ENCODE assay signal across 8 cellular contexts in genomic region chr14:56555921-56556570, GRCh38. TPM values are rescaled to one million over a fixed set of nuclear protein-coding genes. Genes with fewer than 3 reads are reported as not detected.
DNase-seq lines count a peak whose midpoint lies in the region; ATAC-seq and TF ChIP-seq lines count a peak whose summit lies in the region.

No MANE protein-coding gene starts in this region.

- H3K36me3 Mint-ChIP-seq in neural progenitor cell, result no peaks in the 10 kb centered on the region
- no peaks in the 10 kb centered on the region for H3K36me3 Mint-ChIP-seq in activated CD8-positive, alpha-beta T cell treated with anti-CD3 and anti-CD28 coated beads for 36 hours (ENCODE audit: low read depth)
- no peaks in the 10 kb centered on the region for H3K36me3 Mint-ChIP-seq in activated naive CD8-positive, alpha-beta T cell treated with anti-CD3 and anti-CD28 coated beads, Interleukin-2, amount 50 U/mL, for 24 hours (ENCODE audit: low read depth)

- no peaks in the 10 kb centered on the region for H3K9me3 Mint-ChIP-seq in neural progenitor cell
- no peaks in the 10 kb centered on the region for H3K9me3 Mint-ChIP-seq in activated CD8-positive, alpha-beta T cell treated with anti-CD3 and anti-CD28 coated beads for 36 hours
- H3K9me3 Mint-ChIP-seq in activated naive CD8-positive, alpha-beta T cell treated with anti-CD3 and anti-CD28 coated beads, Interleukin-2, amount 50 U/mL, for 24 hours, result no peaks in the 10 kb centered on the region

- H3K4me3 ChIP-seq in cardiac muscle cell (no peak overlapping the region), right cardiac atrium (ENCODE audit: low read length) (no peak overlapping the region), neural progenitor cell (no peak overlapping the region)

- DNase-seq in cardiac muscle cell (ENCODE audit: low read depth in 1 of 2, low spot score in 1 of 2), result peak; percentile 35 to 65
- no peak for DNase-seq in right cardiac atrium
- peak; percentile 53 for DNase-seq in NCI-H2196 (lab: John Stamatoyannopoulos, UW; ENCODE audit: unreplicated experiment)
- peak; percentile 24 for DNase-seq in cerebellum (ENCODE audit: low spot score)
- DNase-seq in neural progenitor cell (ENCODE audit: low spot score), result peak; percentile 55
- DNase-seq in activated CD8-positive, alpha-beta T cell treated with anti-CD3 and anti-CD28 coated beads for 36 hours, result no peak
- no peak for DNase-seq in activated naive CD8-positive, alpha-beta T cell treated with anti-CD3 and anti-CD28 coated beads, Interleukin-2, amount 50 U/mL, for 24 hours

- no peaks in the 10 kb centered on the region for H3K27me3 Mint-ChIP-seq in neural progenitor cell (ENCODE audit: insufficient read depth, low read depth)
- peaks cover 15% of the 10 kb centered on the region for H3K27me3 Mint-ChIP-seq in activated CD8-positive, alpha-beta T cell treated with anti-CD3 and anti-CD28 coated beads for 36 hours
- peaks cover 13% of the 10 kb centered on the region for H3K27me3 Mint-ChIP-seq in activated naive CD8-positive, alpha-beta T cell treated with anti-CD3 and anti-CD28 coated beads, Interleukin-2, amount 50 U/mL, for 24 hours

- H3K9me3 ChIP-seq in cardiac muscle cell (ENCODE audit: low read depth), result no peaks in the 10 kb centered on the region
- H3K9me3 ChIP-seq in right cardiac atrium (ENCODE audit: control insufficient read depth, low read length), result no peaks in the 10 kb centered on the region
- H3K9me3 ChIP-seq in neural progenitor cell (ENCODE audit: low read depth), result no peaks in the 10 kb centered on the region

- POLR2A ChIA-PET in activated CD8-positive, alpha-beta T cell treated with anti-CD3 and anti-CD28 coated beads for 36 hours (lab: Charles Lee), result no interaction called here

- peaks cover 43% of the 10 kb centered on the region for H3K4me1 Mint-ChIP-seq in neural progenitor cell
- H3K4me1 Mint-ChIP-seq in activated CD8-positive, alpha-beta T cell treated with anti-CD3 and anti-CD28 coated beads for 36 hours (ENCODE audit: low read depth), result no peaks in the 10 kb centered on the region
- no peaks in the 10 kb centered on the region for H3K4me1 Mint-ChIP-seq in activated naive CD8-positive, alpha-beta T cell treated with anti-CD3 and anti-CD28 coated beads, Interleukin-2, amount 50 U/mL, for 24 hours

- no peak overlapping the region for H3K9ac ChIP-seq in neural progenitor cell

- no peaks in the 10 kb centered on the region for H3K79me2 ChIP-seq in neural progenitor cell (ENCODE audit: low read depth)

- no peaks in the 10 kb centered on the region for H3F3A ChIP-seq in neural progenitor cell (ENCODE audit: low read depth)

- H3K4me1 ChIP-seq in cardiac muscle cell (ENCODE audit: low read depth), result no peaks in the 10 kb centered on the region
- no peaks in the 10 kb centered on the region for H3K4me1 ChIP-seq in right cardiac atrium (ENCODE audit: control insufficient read depth, insufficient read depth, low read length)
- peaks cover 17% of the 10 kb centered on the region for H3K4me1 ChIP-seq in neural progenitor cell

- H4K20me1 ChIP-seq in neural progenitor cell (ENCODE audit: low read depth), result no peaks in the 10 kb centered on the region

- no peak overlapping the region for H3K4me3 Mint-ChIP-seq in neural progenitor cell
- H3K4me3 Mint-ChIP-seq in activated CD8-positive, alpha-beta T cell treated with anti-CD3 and anti-CD28 coated beads for 36 hours, result no peak overlapping the region
- no peak overlapping the region for H3K4me3 Mint-ChIP-seq in activated naive CD8-positive, alpha-beta T cell treated with anti-CD3 and anti-CD28 coated beads, Interleukin-2, amount 50 U/mL, for 24 hours

- H3K27ac ChIP-seq in cardiac muscle cell (no peak overlapping the region), right cardiac atrium (ENCODE audit: low read length) (no peak overlapping the region), neural progenitor cell (no peak overlapping the region)

- H3K4me2 ChIP-seq in neural progenitor cell, result no peak overlapping the region

- ATAC-seq in right cardiac atrium (no peak), HG03521 (IDR thresholded peaks at IDR 0.05; ENCODE audit: unreplicated experiment) (no peak)
- no peak for ATAC-seq in activated CD8-positive, alpha-beta T cell treated with anti-CD3 and anti-CD28 coated beads for 36 hours
- ATAC-seq in activated naive CD8-positive, alpha-beta T cell treated with anti-CD3 and anti-CD28 coated beads, Interleukin-2, amount 50 U/mL, for 24 hours, result no peak

- WGBS in right cardiac atrium, result 50% methylated on average over 5 of the region's 5 CpGs

- no peak overlapping the region for H2AFZ ChIP-seq in neural progenitor cell (replicated peaks)

- no peak overlapping the region for H3K27ac Mint-ChIP-seq in neural progenitor cell
- no peak overlapping the region for H3K27ac Mint-ChIP-seq in activated CD8-positive, alpha-beta T cell treated with anti-CD3 and anti-CD28 coated beads for 36 hours
- H3K27ac Mint-ChIP-seq in activated naive CD8-positive, alpha-beta T cell treated with anti-CD3 and anti-CD28 coated beads, Interleukin-2, amount 50 U/mL, for 24 hours, result no peak overlapping the region

- peak; percentile 69 for TF ChIP-seq CTCF in cardiac muscle cell (IDR thresholded peaks at IDR 0.05; ENCODE audit: low read depth, low read length)
- peak; percentile 83 for TF ChIP-seq CTCF in neural progenitor cell (IDR thresholded peaks at IDR 0.05)
- TF ChIP-seq CTCF in activated CD8-positive, alpha-beta T cell treated with anti-CD3 and anti-CD28 coated beads for 36 hours (IDR thresholded peaks at IDR 0.05), result no peak

- intact Hi-C loops in right cardiac atrium (cut with DNase I), result no loop called here
- intact Hi-C loops in activated CD8-positive, alpha-beta T cell treated with anti-CD3 and anti-CD28 coated beads for 36 hours (cut with micrococcal nuclease), result loop anchor here (5.0 kb wide), 1 partner anchor 761 kb away; no protein-coding TSS in a partner anchor

- H3K27me3 ChIP-seq in cardiac muscle cell (no peaks in the 10 kb centered on the region), right cardiac atrium (ENCODE audit: control insufficient read depth, insufficient read depth) (no peaks in the 10 kb centered on the region), neural progenitor cell (no peaks in the 10 kb centered on the region)

- H3K36me3 ChIP-seq in cardiac muscle cell (no peaks in the 10 kb centered on the region), neural progenitor cell (no peaks in the 10 kb centered on the region)

- CTCF ChIA-PET in activated CD8-positive, alpha-beta T cell treated with anti-CD3 and anti-CD28 coated beads for 36 hours (lab: Charles Lee), result no interaction called here

RNA-seq across cellular contexts. Expression of gene TMEM260, which starts 23.6 kb away (rescaled TPM):
- total RNA-seq in cardiac muscle cell (13.7 and 38.9 TPM in 2 replicates), right cardiac atrium (1 to 10 TPM; 7.0 to 8.9 (median 8.1) TPM), cerebellum (36.5 TPM), neural progenitor cell (ENCODE audit: low replicate concordance) (20.9 and 30.7 TPM in 2 replicates)
- polyA plus RNA-seq in cardiac muscle cell (12.2 and 23.8 TPM in 2 replicates), right cardiac atrium (3.5 TPM)
- total RNA-seq in activated CD8-positive, alpha-beta T cell treated with anti-CD3 and anti-CD28 coated beads for 36 hours, result 10 to 100 TPM; 10.6 to 11.1 TPM

Comparison
In these comparisons a context has a peak if more than half of its experiments do, and no peak if none do; other contexts are left out.
1. DNase-seq: peak in cardiac muscle cell (2 of 2), NCI-H2196 (single experiment), cerebellum (single experiment) and neural progenitor cell (single experiment); none in right cardiac atrium (0 of 3), activated CD8-positive, alpha-beta T cell treated with anti-CD3 and anti-CD28 coated beads for 36 hours (single experiment) and activated naive CD8-positive, alpha-beta T cell treated with anti-CD3 and anti-CD28 coated beads, Interleukin-2, amount 50 U/mL, for 24 hours (single experiment).